ENCODE assay signal across 16 cellular contexts in the genomic region with DNA sequence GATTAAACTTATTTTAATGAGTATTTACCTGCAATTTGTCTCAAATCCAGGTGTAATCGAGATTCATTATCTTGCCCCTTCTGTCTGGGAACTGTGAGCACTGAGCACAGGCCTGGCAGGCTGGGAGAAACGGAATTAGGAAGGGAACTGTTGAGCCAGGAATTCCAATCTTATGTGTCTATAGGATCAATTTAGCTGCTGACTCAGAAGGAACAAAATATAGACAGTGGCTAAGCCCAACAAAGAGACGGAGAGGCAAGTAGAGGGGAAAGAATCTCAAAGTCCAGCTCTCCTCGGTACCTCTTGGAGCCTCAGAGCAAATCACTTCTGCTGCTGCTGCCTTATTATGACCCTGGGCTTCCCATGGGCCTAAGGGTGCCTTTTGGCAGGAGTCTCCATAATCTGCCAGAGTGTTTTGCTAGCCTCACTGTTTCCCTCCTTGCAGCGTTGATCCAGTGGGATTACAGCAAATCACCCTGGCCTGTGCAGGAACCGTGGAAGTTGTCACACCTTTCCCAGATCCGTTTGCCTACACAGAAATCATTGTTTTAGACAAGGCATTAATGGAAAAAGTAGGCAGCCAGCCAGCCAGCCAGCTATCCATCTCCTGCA. TPM values are rescaled to one million over a fixed set of nuclear protein-coding genes. Genes with fewer than 3 reads are reported as not detected.
A peak's percentile ranks its signal among the peaks of the same experiment; 100 is the strongest.
DNase-seq lines count a peak whose midpoint lies in the region; ATAC-seq and TF ChIP-seq lines count a peak whose summit lies in the region.
"Had no signal": no experiment of that assay in that cellular context is flagged by ENCODE, and none has a peak within 500 bp of the region (broad histone marks: within the 10 kb centered on the region; RNA-seq: fewer than 3 reads in every experiment).

No MANE protein-coding gene starts in this region.

- TF ChIP-seq CTCF in fibroblast of mammary gland (conservative IDR thresholded peaks at IDR 0.05; ENCODE audit: control insufficient read depth, insufficient read depth, low read depth, low read length) (no peak), retinal pigment epithelial cell (conservative IDR thresholded peaks at IDR 0.05; ENCODE audit: low read depth, low read length) (no peak)

- DNase-seq in GM04504 (ENCODE audit: low read depth) (peak; percentile 24), RPMI7951 (ENCODE audit: low read depth) (peak; percentile 51), fibroblast of mammary gland (ENCODE audit: low read depth) (peak; percentile 71), retinal pigment epithelial cell (ENCODE audit: low read depth) (peak; percentile 57)
- no peak for DNase-seq in stimulated activated CD4-positive, alpha-beta T cell treated with anti-CD3 and anti-CD28 coated beads, Interleukin-4, amount 100 ng/mL, for 4 hours
- no peak for DNase-seq in activated naive CD4-positive, alpha-beta T cell treated with anti-CD3 and anti-CD28 coated beads, Interleukin-2, amount 50 U/mL, for 16 hours
- no peak for DNase-seq in stimulated activated CD4-positive, alpha-beta T cell treated with anti-CD3 and anti-CD28 coated beads, Interleukin-1b, Interleukin-23, amount 100 ng/mL, for 48 hours
- DNase-seq: COR-L47, H7, right lobe of liver had no signal

- ATAC-seq in HG03520 (IDR thresholded peaks at IDR 0.05; ENCODE audit: unreplicated experiment), result no peak
- ATAC-seq: activated CD4-positive, CD25-positive, alpha-beta regulatory T cell treated with anti-CD3 and anti-CD28 coated beads, Interleukin-2, amount 50 U/mL, for 24 hours; GM12878; right lobe of liver had no signal

- H3K4me3 ChIP-seq in fibroblast of mammary gland (ENCODE audit: control insufficient read depth, low read depth, low read length) (no peak overlapping the region), retinal pigment epithelial cell (ENCODE audit: low read length) (no peak overlapping the region)
- H3K4me3 ChIP-seq: GM12878, hepatocyte, right lobe of liver, SJCRH30, vagina had no signal

RNA-seq across cellular contexts. Expression of a gene that starts 31.7 kb away (rescaled TPM):
- total RNA-seq in RPMI7951 (2014; rRNA removed; shearing (Covaris generic)), result 22.3 and 29.2 TPM in 2 replicates
- total RNA-seq: right lobe of liver, vagina had no signal

Comparison
In these comparisons a context has a peak if more than half of its experiments do, and no peak if none do; other contexts are left out.
1. DNase-seq: peak in GM04504 (single experiment), RPMI7951 (single experiment), fibroblast of mammary gland (single experiment) and retinal pigment epithelial cell (single experiment); none in stimulated activated CD4-positive, alpha-beta T cell treated with anti-CD3 and anti-CD28 coated beads, Interleukin-4, amount 100 ng/mL, for 4 hours (0 of 2), activated naive CD4-positive, alpha-beta T cell treated with anti-CD3 and anti-CD28 coated beads, Interleukin-2, amount 50 U/mL, for 16 hours (single experiment) and stimulated activated CD4-positive, alpha-beta T cell treated with anti-CD3 and anti-CD28 coated beads, Interleukin-1b, Interleukin-23, amount 100 ng/mL, for 48 hours (single experiment).